ENCODE assay signal across 17 cellular contexts in the genomic region with DNA sequence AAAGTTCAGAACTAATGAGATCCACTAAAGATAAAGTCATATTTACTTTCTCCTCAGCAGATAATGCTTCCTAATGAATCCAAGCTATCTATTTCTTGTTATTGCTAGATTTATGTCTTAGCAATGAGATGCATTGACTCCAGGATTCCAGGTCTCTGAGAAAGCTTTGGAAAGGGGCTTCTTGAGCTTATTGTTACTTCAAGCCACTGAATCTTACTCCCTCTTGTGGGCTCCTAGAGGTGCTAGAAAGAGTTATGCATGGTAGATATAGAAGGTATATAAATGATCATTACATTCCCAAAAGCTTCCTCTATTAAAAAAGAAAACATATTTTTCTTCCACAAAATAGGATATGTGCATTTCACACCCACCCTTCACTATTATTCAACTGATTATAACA.
DNase-seq lines count a peak whose midpoint lies in the region; TF ChIP-seq lines count a peak whose summit lies in the region.
"Had no signal": no experiment of that assay in that cellular context is flagged by ENCODE, and none has a peak within 500 bp of the region (broad histone marks: within the 10 kb centered on the region; RNA-seq: fewer than 3 reads in every experiment).

No MANE protein-coding gene starts in this region.

- TF ChIP-seq RAD21 in neural cell (conservative IDR thresholded peaks at IDR 0.05): peak; percentile 34

- no peaks in the 10 kb centered on the region for H3K79me2 ChIP-seq in neural cell (replicated peaks; ENCODE audit: insufficient read depth, low read length)

- no peak overlapping the region for H2AFZ ChIP-seq in neural cell (ENCODE audit: low read depth, low read length)

- TF ChIP-seq POLR2A in esophagus muscularis mucosa (IDR thresholded peaks at IDR 0.05; ENCODE audit: low read depth): no peak

- no peaks in the 10 kb centered on the region for H4K20me1 ChIP-seq in neural cell (ENCODE audit: insufficient read depth)

- no peak overlapping the region for H3K27ac ChIP-seq in esophagus muscularis mucosa (replicated peaks in 1 of 4)
- H3K27ac ChIP-seq in neural cell (ENCODE audit: low read length): no peak overlapping the region
- H3K27ac ChIP-seq: Peyer's patch, spleen, thyroid gland had no signal

- H3K4me1 ChIP-seq in esophagus muscularis mucosa: peaks cover 0 to 8% (median 0%) of the 10 kb centered on the region in 4 donors
- H3K4me1 ChIP-seq: Peyer's patch, spleen, thyroid gland had no signal

- H3F3A ChIP-seq in neural cell (ENCODE audit: insufficient read depth, low read length, poor library complexity, severe bottlenecking): no peaks in the 10 kb centered on the region

- TF ChIP-seq EP300 in esophagus muscularis mucosa (IDR thresholded peaks at IDR 0.05): no peak
- TF ChIP-seq EP300 in neural cell (conservative IDR thresholded peaks at IDR 0.05; ENCODE audit: poor library complexity, severe bottlenecking): no peak

- intact Hi-C loops in esophagus muscularis mucosa (cut with DNase I): no loop called here

- TF ChIP-seq CTCF in esophagus muscularis mucosa (IDR thresholded peaks at IDR 0.05): peak in 2 of 3 experiments; percentile 16 to 19
- peak; percentile 29 for TF ChIP-seq CTCF in neural cell (IDR thresholded peaks at IDR 0.05; ENCODE audit: poor library complexity, severe bottlenecking)

- no peak overlapping the region for H3K4me2 ChIP-seq in neural cell (ENCODE audit: low read length)

- H3K9ac ChIP-seq in neural cell (ENCODE audit: low read length): no peak overlapping the region

- H3K9me3 ChIP-seq in esophagus muscularis mucosa (peaks cover 0 to 2% (median 0%) of the 10 kb centered on the region in 4 donors), neural cell (ENCODE audit: low read length) (no peaks in the 10 kb centered on the region)
- H3K9me3 ChIP-seq: Peyer's patch, thyroid gland had no signal

- H3K27me3 ChIP-seq in esophagus muscularis mucosa (no peaks in the 10 kb centered on the region), neural cell (ENCODE audit: insufficient read depth, low read depth, low read length) (no peaks in the 10 kb centered on the region)
- H3K27me3 ChIP-seq: Peyer's patch, spleen, thyroid gland had no signal

- DNase-seq in ELR (ENCODE audit: low read depth) (peak; percentile 39), RKO (ENCODE audit: low spot score) (peak; percentile 7), esophagus muscularis mucosa (ENCODE audit: extremely low spot score) (no peak), AG08396 (ENCODE audit: low spot score) (no peak), islet precursor cell (no peak)
- DNase-seq in activated CD4-positive, alpha-beta T cell treated with anti-CD3 and anti-CD28 coated beads for 48 hours: no peak
- no peak for DNase-seq in stimulated activated CD8-positive, alpha-beta memory T cell treated with anti-CD3 and anti-CD28 coated beads, Interleukin-4, amount 100 ng/mL, for 48 hours
- DNase-seq: activated CD4-positive, alpha-beta T cell treated with anti-CD3 and anti-CD28 coated beads, Interleukin-2, amount 50 U/mL, for 48 hours; activated naive CD4-positive, alpha-beta T cell; GOT3; left cardiac atrium; NCI-H345; nephron progenitor cell; Peyer's patch; spleen; thyroid gland had no signal

- no peaks in the 10 kb centered on the region for H3K9me2 ChIP-seq in neural cell (ENCODE audit: insufficient read depth, low read length)

- H3K4me3 ChIP-seq in esophagus muscularis mucosa (no peak overlapping the region), neural cell (ENCODE audit: low read length) (no peak overlapping the region)
- H3K4me3 ChIP-seq: Peyer's patch, spleen, thyroid gland had no signal

- no peaks in the 10 kb centered on the region for H3K36me3 ChIP-seq in esophagus muscularis mucosa
- no peaks in the 10 kb centered on the region for H3K36me3 ChIP-seq in neural cell (ENCODE audit: insufficient read depth, low read length)
- H3K36me3 ChIP-seq: Peyer's patch, spleen, thyroid gland had no signal

TF ChIP-seq in neural cell, 6 proteins besides CTCF, POLR2A, EP300 and RAD21:
- no peak for TF ChIP-seq EZH2 (IDR thresholded peaks at IDR 0.05; ENCODE audit: borderline replicate concordance, insufficient read depth, low read length, poor library complexity, severe bottlenecking)
- TF ChIP-seq POLR2AphosphoS5 (IDR thresholded peaks at IDR 0.05): no peak
- TF ChIP-seq TAF1 (IDR thresholded peaks at IDR 0.05; ENCODE audit: low read depth): no peak
- TF ChIP-seq SMC3 (conservative IDR thresholded peaks at IDR 0.05; ENCODE audit: poor library complexity): no peak
- TF ChIP-seq, protein P1, sequence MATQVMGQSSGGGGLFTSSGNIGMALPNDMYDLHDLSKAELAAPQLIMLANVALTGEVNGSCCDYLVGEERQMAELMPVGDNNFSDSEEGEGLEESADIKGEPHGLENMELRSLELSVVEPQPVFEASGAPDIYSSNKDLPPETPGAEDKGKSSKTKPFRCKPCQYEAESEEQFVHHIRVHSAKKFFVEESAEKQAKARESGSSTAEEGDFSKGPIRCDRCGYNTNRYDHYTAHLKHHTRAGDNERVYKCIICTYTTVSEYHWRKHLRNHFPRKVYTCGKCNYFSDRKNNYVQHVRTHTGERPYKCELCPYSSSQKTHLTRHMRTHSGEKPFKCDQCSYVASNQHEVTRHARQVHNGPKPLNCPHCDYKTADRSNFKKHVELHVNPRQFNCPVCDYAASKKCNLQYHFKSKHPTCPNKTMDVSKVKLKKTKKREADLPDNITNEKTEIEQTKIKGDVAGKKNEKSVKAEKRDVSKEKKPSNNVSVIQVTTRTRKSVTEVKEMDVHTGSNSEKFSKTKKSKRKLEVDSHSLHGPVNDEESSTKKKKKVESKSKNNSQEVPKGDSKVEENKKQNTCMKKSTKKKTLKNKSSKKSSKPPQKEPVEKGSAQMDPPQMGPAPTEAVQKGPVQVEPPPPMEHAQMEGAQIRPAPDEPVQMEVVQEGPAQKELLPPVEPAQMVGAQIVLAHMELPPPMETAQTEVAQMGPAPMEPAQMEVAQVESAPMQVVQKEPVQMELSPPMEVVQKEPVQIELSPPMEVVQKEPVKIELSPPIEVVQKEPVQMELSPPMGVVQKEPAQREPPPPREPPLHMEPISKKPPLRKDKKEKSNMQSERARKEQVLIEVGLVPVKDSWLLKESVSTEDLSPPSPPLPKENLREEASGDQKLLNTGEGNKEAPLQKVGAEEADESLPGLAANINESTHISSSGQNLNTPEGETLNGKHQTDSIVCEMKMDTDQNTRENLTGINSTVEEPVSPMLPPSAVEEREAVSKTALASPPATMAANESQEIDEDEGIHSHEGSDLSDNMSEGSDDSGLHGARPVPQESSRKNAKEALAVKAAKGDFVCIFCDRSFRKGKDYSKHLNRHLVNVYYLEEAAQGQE (IDR thresholded peaks at IDR 0.05; ENCODE audit: borderline replicate concordance): no peak
- TF ChIP-seq MXI1 (conservative IDR thresholded peaks at IDR 0.05; ENCODE audit: poor library complexity, severe bottlenecking): no peak

Comparison
In these comparisons a context has a peak if more than half of its experiments do, and no peak if none do; other contexts are left out.
1. DNase-seq: peak in ELR (single experiment) and RKO (single experiment); none in esophagus muscularis mucosa (single experiment), AG08396 (single experiment), islet precursor cell (single experiment), activated CD4-positive, alpha-beta T cell treated with anti-CD3 and anti-CD28 coated beads for 48 hours (single experiment) and stimulated activated CD8-positive, alpha-beta memory T cell treated with anti-CD3 and anti-CD28 coated beads, Interleukin-4, amount 100 ng/mL, for 48 hours (single experiment).